8 cellular contexts compared by ENCODE assay signal in genomic region chr9:136665111-136665703, GRCh38. TPM values are rescaled to one million over a fixed set of nuclear protein-coding genes. Genes with fewer than 3 reads are reported as not detected.
DNase-seq lines count a peak whose midpoint lies in the region; ATAC-seq and TF ChIP-seq lines count a peak whose summit lies in the region.

No MANE protein-coding gene starts in this region.

- POLR2A ChIA-PET in CD8-positive, alpha-beta T cell (lab: Charles Lee), result no interaction called here

- no peaks in the 10 kb centered on the region for H3K36me3 Mint-ChIP-seq in CD8-positive, alpha-beta T cell

- intact Hi-C loops in CD8-positive, alpha-beta T cell (cut with DNase I, micrococcal nuclease), result loop anchor here in 1 of 2 experiments (5.0 kb wide), 1 partner anchor 62 kb away; no protein-coding TSS in a partner anchor

- peaks cover 8% of the 10 kb centered on the region for H3K27me3 ChIP-seq in CD8-positive, alpha-beta T cell (ENCODE audit: insufficient read depth, low read length)
- H3K27me3 ChIP-seq in HUES6 (ENCODE audit: control insufficient read depth, insufficient read depth, low read length) (peaks cover 12% of the 10 kb centered on the region; the same call in 1 of the 2 replicates), kidney epithelial cell (ENCODE audit: control insufficient read depth, insufficient read depth, low read length) (peaks cover 21% of the 10 kb centered on the region), thymus (ENCODE audit: control insufficient read depth, insufficient read depth) (peaks cover 53% of the 10 kb centered on the region)

- no peak overlapping the region for H3K9ac ChIP-seq in HUES6 (ENCODE audit: low read length)

- H3K4me3 ChIP-seq in CD8-positive, alpha-beta T cell (ENCODE audit: low read depth, low read length), result peak overlapping the region; percentile 15
- H3K4me3 ChIP-seq in HUES6 (ENCODE audit: low read depth, low read length), result peak overlapping the region; percentile 61
- peak overlapping the region; percentile 29 for H3K4me3 ChIP-seq in kidney epithelial cell (ENCODE audit: low read depth, low read length)
- H3K4me3 ChIP-seq in thymus (ENCODE audit: low read length), result peak overlapping the region; percentile 55

- CTCF ChIA-PET in CD8-positive, alpha-beta T cell (lab: Charles Lee), result interaction anchor here (1.1 to 1.2 kb wide), 2 partner anchors 14 to 38 kb away, joined by 3 to 4 read pairs; no protein-coding TSS in a partner anchor

- peaks cover 5% of the 10 kb centered on the region for H3K4me1 ChIP-seq in CD8-positive, alpha-beta T cell (ENCODE audit: insufficient read depth, low read length)
- H3K4me1 ChIP-seq in HUES6 (ENCODE audit: control insufficient read depth, insufficient read depth, low read length) (peaks cover 5% of the 10 kb centered on the region), thymus (ENCODE audit: control insufficient read depth, insufficient read depth, low read length) (peaks cover 4% of the 10 kb centered on the region)

- H3K9me3 ChIP-seq in CD8-positive, alpha-beta T cell (ENCODE audit: low read length), result no peaks in the 10 kb centered on the region
- no peaks in the 10 kb centered on the region for H3K9me3 ChIP-seq in HUES6 (ENCODE audit: control insufficient read depth, insufficient read depth, low read depth, low read length)
- H3K9me3 ChIP-seq in thymus (ENCODE audit: control insufficient read depth), result no peaks in the 10 kb centered on the region

- H3K27me3 Mint-ChIP-seq in CD8-positive, alpha-beta T cell (ENCODE audit: low read depth), result peaks cover 3% of the 10 kb centered on the region

- WGBS in thymus, result 7% methylated on average over 49 of the region's 49 CpGs

- H3K27ac ChIP-seq in CD8-positive, alpha-beta T cell (ENCODE audit: low read depth, low read length), result no peak overlapping the region
- H3K27ac ChIP-seq in HUES6 (ENCODE audit: low read depth, low read length), result no peak overlapping the region
- H3K27ac ChIP-seq in angular gyrus (ENCODE audit: low read depth, low read length), result peak overlapping the region; percentile 72
- no peak overlapping the region for H3K27ac ChIP-seq in thymus (ENCODE audit: low read depth)

- H3K9me3 Mint-ChIP-seq in CD8-positive, alpha-beta T cell, result no peaks in the 10 kb centered on the region

- H3K4me1 Mint-ChIP-seq in CD8-positive, alpha-beta T cell (ENCODE audit: low read depth), result no peaks in the 10 kb centered on the region

- DNase-seq in CD8-positive, alpha-beta T cell, result peak in 1 of 7 experiments; percentile 27
- DNase-seq in kidney epithelial cell (ENCODE audit: low read depth), result no peak
- no peak for DNase-seq in DMS153 (lab: John Stamatoyannopoulos, UW)

- H3K36me3 ChIP-seq in CD8-positive, alpha-beta T cell (ENCODE audit: insufficient read depth, low read length), result no peaks in the 10 kb centered on the region
- no peaks in the 10 kb centered on the region for H3K36me3 ChIP-seq in HUES6 (ENCODE audit: control insufficient read depth, insufficient read depth, low read length)
- H3K36me3 ChIP-seq in kidney epithelial cell (ENCODE audit: control insufficient read depth, insufficient read depth, low read length), result no peaks in the 10 kb centered on the region
- no peaks in the 10 kb centered on the region for H3K36me3 ChIP-seq in thymus (ENCODE audit: control insufficient read depth, insufficient read depth)

- no peak for TF ChIP-seq CTCF in CD8-positive, alpha-beta T cell (IDR thresholded peaks at IDR 0.05)
- TF ChIP-seq CTCF in kidney epithelial cell (IDR thresholded peaks at IDR 0.05; ENCODE audit: insufficient read depth, low read length, poor library complexity, severe bottlenecking), result no peak

- peak overlapping the region; percentile 72 for H3K4me3 Mint-ChIP-seq in CD8-positive, alpha-beta T cell

- H3K27ac Mint-ChIP-seq in CD8-positive, alpha-beta T cell, result no peak overlapping the region

- peak; percentile 43 for ATAC-seq in CD8-positive, alpha-beta T cell
- ATAC-seq in GM18498 (IDR thresholded peaks at IDR 0.05; ENCODE audit: unreplicated experiment) (no peak), GM19452 (IDR thresholded peaks at IDR 0.05; ENCODE audit: unreplicated experiment) (no peak)

RNA-seq across cellular contexts. Expression of gene EGFL7, which starts 2.5 kb away (rescaled TPM):
- not detected for total RNA-seq in CD8-positive, alpha-beta T cell
- total RNA-seq in kidney epithelial cell, result 56.2 and 58.7 TPM in 2 replicates
- 118 TPM for polyA plus RNA-seq in thymus

RNA-seq across cellular contexts. Expression of gene AGPAT2, which starts 22.1 kb away (rescaled TPM):
- total RNA-seq in CD8-positive, alpha-beta T cell, result 1 to 10 TPM; 4.7 TPM
- total RNA-seq in kidney epithelial cell, result 72.9 and 81.2 TPM in 2 replicates
- 28.8 TPM for polyA plus RNA-seq in thymus

RNA-seq across cellular contexts. Expression of gene DIPK1B, which starts 47.2 kb away (rescaled TPM):
- total RNA-seq in CD8-positive, alpha-beta T cell, result under 1 TPM; 0.22 to 0.62 TPM
- total RNA-seq in kidney epithelial cell, result 17.1 and 27.0 TPM in 2 replicates
- polyA plus RNA-seq in thymus, result 6.8 TPM

Comparison
In these comparisons a context has a peak if more than half of its experiments do, and no peak if none do; other contexts are left out.
1. RNA of gene EGFL7, which starts 2.5 kb away (total RNA-seq): 56.2 to 58.7 TPM in kidney epithelial cell; not detected in CD8-positive, alpha-beta T cell; every median in the first group is over 10 times any median in the second.
2. RNA of gene AGPAT2, which starts 22.1 kb away (total RNA-seq): 72.9 to 81.2 TPM in kidney epithelial cell; 4.7 TPM in CD8-positive, alpha-beta T cell; every median in the first group is over 10 times any median in the second.
3. RNA of gene DIPK1B, which starts 47.2 kb away (total RNA-seq): 17.1 to 27.0 TPM in kidney epithelial cell; 0.22 to 0.62 TPM in CD8-positive, alpha-beta T cell; every median in the first group is over 10 times any median in the second.
4. Peak in every context shown above with its lines, with median percentiles within 50 percentile points of each other: H3K4me3 ChIP-seq.